In the genomic region with DNA sequence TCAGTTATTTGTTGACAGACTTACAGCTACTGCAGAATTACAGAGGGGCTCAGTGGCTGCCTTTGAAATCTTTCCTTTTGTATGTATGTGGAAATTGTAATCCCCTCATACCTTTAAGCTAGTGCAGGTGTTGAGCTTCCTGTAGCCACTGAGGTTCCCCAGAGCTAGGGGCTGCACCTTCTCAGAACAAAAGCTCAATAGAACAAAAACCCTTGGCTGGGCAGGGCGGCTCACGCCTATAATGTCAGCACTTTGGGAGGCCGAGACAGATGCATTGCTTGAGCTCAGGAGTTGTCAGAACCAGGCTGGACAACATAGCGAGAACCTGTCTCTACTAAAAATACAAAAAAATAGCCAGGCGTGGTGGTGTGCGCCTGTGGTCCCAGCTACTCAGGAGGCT, we compare ENCODE assay signal across 34 cellular contexts.
"Had no signal": no experiment of that assay in that cellular context is flagged by ENCODE, and none has a peak within 500 bp of the region (broad histone marks: within the 10 kb centered on the region; RNA-seq: fewer than 3 reads in every experiment).

No MANE protein-coding gene starts in this region.

- H3K9me3 Mint-ChIP-seq: activated CD4-positive, alpha-beta memory T cell treated with anti-CD3 and anti-CD28 coated beads, Interleukin-2, amount 10 ng/mL, durations not matched to agents 7 days and 5 days; activated naive CD4-positive, alpha-beta T cell treated with anti-CD3 and anti-CD28 coated beads, Interleukin-2, amount 10 ng/mL, durations not matched to agents 7 days and 5 days; activated naive CD8-positive, alpha-beta T cell treated with anti-CD3 and anti-CD28 coated beads, Interleukin-2, amount 50 U/mL, for 24 hours; brain had no signal

- H3K27ac Mint-ChIP-seq: activated CD4-positive, alpha-beta memory T cell treated with anti-CD3 and anti-CD28 coated beads, Interleukin-2, amount 10 ng/mL, durations not matched to agents 7 days and 5 days; activated CD8-positive, alpha-beta memory T cell treated with anti-CD3 and anti-CD28 coated beads, Interleukin-2, amount 10 ng/mL, durations not matched to agents 7 days and 5 days; activated naive CD4-positive, alpha-beta T cell treated with anti-CD3 and anti-CD28 coated beads, Interleukin-2, amount 10 ng/mL, durations not matched to agents 7 days and 5 days; activated naive CD8-positive, alpha-beta T cell; activated naive CD8-positive, alpha-beta T cell treated with anti-CD3 and anti-CD28 coated beads, Interleukin-2, amount 50 U/mL, for 24 hours; brain had no signal

- H2AFZ ChIP-seq: PC-9 had no signal

- H3K4me2 ChIP-seq: PC-9 had no signal

- H3K4me3 Mint-ChIP-seq: activated CD4-positive, alpha-beta memory T cell treated with anti-CD3 and anti-CD28 coated beads, Interleukin-2, amount 10 ng/mL, durations not matched to agents 7 days and 5 days; activated CD8-positive, alpha-beta memory T cell treated with anti-CD3 and anti-CD28 coated beads, Interleukin-2, amount 10 ng/mL, durations not matched to agents 7 days and 5 days; activated naive CD4-positive, alpha-beta T cell treated with anti-CD3 and anti-CD28 coated beads, Interleukin-2, amount 10 ng/mL, durations not matched to agents 7 days and 5 days; activated naive CD8-positive, alpha-beta T cell; activated naive CD8-positive, alpha-beta T cell treated with anti-CD3 and anti-CD28 coated beads, Interleukin-2, amount 50 U/mL, for 24 hours; brain had no signal

- ATAC-seq: activated CD8-positive, alpha-beta memory T cell treated with anti-CD3 and anti-CD28 coated beads, Interleukin-2, amount 10 ng/mL, durations not matched to agents 7 days and 5 days; activated naive CD8-positive, alpha-beta T cell treated with anti-CD3 and anti-CD28 coated beads, Interleukin-2, amount 50 U/mL, for 24 hours had no signal

- H3K4me3 ChIP-seq: PC-9 had no signal

- H3K27me3 Mint-ChIP-seq: activated naive CD8-positive, alpha-beta T cell; brain had no signal

- H3K4me1 Mint-ChIP-seq: activated CD4-positive, alpha-beta memory T cell treated with anti-CD3 and anti-CD28 coated beads, Interleukin-2, amount 10 ng/mL, durations not matched to agents 7 days and 5 days; activated CD8-positive, alpha-beta memory T cell treated with anti-CD3 and anti-CD28 coated beads, Interleukin-2, amount 10 ng/mL, durations not matched to agents 7 days and 5 days; activated naive CD4-positive, alpha-beta T cell treated with anti-CD3 and anti-CD28 coated beads, Interleukin-2, amount 10 ng/mL, durations not matched to agents 7 days and 5 days; activated naive CD8-positive, alpha-beta T cell treated with anti-CD3 and anti-CD28 coated beads, Interleukin-2, amount 50 U/mL, for 24 hours; brain had no signal

- H3K36me3 Mint-ChIP-seq: activated CD8-positive, alpha-beta memory T cell treated with anti-CD3 and anti-CD28 coated beads, Interleukin-2, amount 10 ng/mL, durations not matched to agents 7 days and 5 days; activated naive CD4-positive, alpha-beta T cell treated with anti-CD3 and anti-CD28 coated beads, Interleukin-2, amount 10 ng/mL, durations not matched to agents 7 days and 5 days; activated naive CD8-positive, alpha-beta T cell; brain had no signal

- DNase-seq: activated CD4-positive, alpha-beta memory T cell treated with anti-CD3 and anti-CD28 coated beads, Interleukin-2, amount 10 ng/mL, durations not matched to agents 7 days and 5 days; activated CD4-positive, alpha-beta T cell treated with anti-CD3 and anti-CD28 coated beads for 1 hour; activated CD4-positive, alpha-beta T cell treated with anti-CD3 and anti-CD28 coated beads for 48 hours; activated CD4-positive, CD25-positive, alpha-beta regulatory T cell; activated CD8-positive, alpha-beta memory T cell treated with anti-CD3 and anti-CD28 coated beads for 24 hours; activated CD8-positive, alpha-beta memory T cell treated with anti-CD3 and anti-CD28 coated beads, Interleukin-2, amount 10 ng/mL, durations not matched to agents 7 days and 5 days; activated CD8-positive, alpha-beta memory T cell treated with anti-CD3 and anti-CD28 coated beads, Interleukin-2, amount 50 U/mL, for 48 hours; activated effector memory CD4-positive, alpha-beta T cell treated with Interleukin-2 at 50 U/mL for 16 hours; activated naive CD4-positive, alpha-beta T cell treated with anti-CD3 and anti-CD28 coated beads, Interleukin-2, amount 10 ng/mL, durations not matched to agents 7 days and 5 days; activated naive CD8-positive, alpha-beta T cell treated with anti-CD3 and anti-CD28 coated beads, Interleukin-2, amount 50 U/mL, for 24 hours; activated T-cell treated with anti-CD3 and anti-CD28 coated beads, Interleukin-2, amount 50 U/mL, for 48 hours; anterior cingulate cortex; caudate nucleus; cerebellar nuclear complex; NCI-H1092 treated with DMSO at 0.1 percent for 48 hours; NCI-H1417; NCI-H146; NCI-H187; NCI-H2029 treated with DMSO at 0.1 percent for 48 hours; NCI-H2107; NCI-H2171; NCI-H446; NCI-H510A treated with DMSO at 0.1 percent for 48 hours; NCI-H69; PC-9; Right ventricle myocardium superior; SW 1271; T-helper 1 cell; T-helper 2 cell; T-helper 9 cell had no signal

- H3K27ac ChIP-seq: PC-9, VCaP had no signal

- FAIRE-seq: bronchial epithelial cell had no signal
